Comparison of ENCODE assay signal across 26 cellular contexts in the genomic region with DNA sequence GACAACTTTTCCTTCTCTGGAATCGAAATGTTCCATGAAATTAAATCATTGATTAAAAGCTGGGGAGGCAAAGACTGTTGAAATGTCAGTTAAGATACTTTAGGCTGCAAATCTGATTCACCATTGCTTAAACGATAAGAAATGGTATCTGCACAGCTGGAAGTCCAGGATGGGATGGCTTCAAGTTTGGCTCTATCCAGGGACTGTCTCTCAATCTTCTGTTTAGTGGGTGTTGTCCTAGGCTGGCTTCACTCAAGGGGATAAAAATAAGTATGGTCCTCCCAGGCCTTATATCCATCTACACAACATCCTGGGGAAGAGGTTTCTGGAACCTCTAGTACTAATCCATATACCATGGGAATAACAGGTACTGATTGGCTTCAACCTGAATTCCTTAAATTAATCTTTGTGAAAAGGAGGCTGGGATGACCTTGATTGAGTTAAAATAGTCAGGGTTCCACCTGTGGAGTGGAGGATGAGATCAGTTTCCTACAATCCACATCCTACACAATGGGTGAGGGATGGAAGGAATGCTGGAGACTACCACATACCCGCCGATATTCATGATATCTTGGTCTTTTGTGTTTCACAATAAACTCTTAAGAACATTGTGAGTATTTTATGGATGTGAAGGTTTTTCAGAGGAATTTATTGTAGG.
"Had no signal": no experiment of that assay in that cellular context is flagged by ENCODE, and none has a peak within 500 bp of the region (broad histone marks: within the 10 kb centered on the region; RNA-seq: fewer than 3 reads in every experiment).

No MANE protein-coding gene starts in this region.

- H3K4me3 ChIP-seq: heart right ventricle, hepatocyte, left lung, lower lobe of right lung, ovary, prostate gland, skin epidermis, tibial nerve, upper lobe of left lung had no signal

- ATAC-seq: heart right ventricle; left colon; left lung; lower lobe of right lung; right cardiac atrium; sciatic nerve; stimulated activated naive B cell treated with anti-CD40 and anti-IgM and Interleukin-4, amounts not matched to agents 10 μg/mL and 1 μg/mL and 100 μg/mL, for 72 hours; stimulated activated naive CD8-positive, alpha-beta T cell treated with anti-CD3 and anti-CD28 coated beads, Interleukin-15, Interleukin-2, amounts not matched to agents 100 U/mL and 50 U/mL, for 24 hours had no signal

- FAIRE-seq: islet of Langerhans, kidney had no signal

- H3K4me1 ChIP-seq: heart right ventricle, left lung, prostate gland, tibial nerve had no signal

- H3K27ac ChIP-seq: heart right ventricle, hepatocyte, left lung, lower lobe of right lung, ovary, prostate gland, skin epidermis, tibial nerve, upper lobe of left lung had no signal

- DNase-seq: heart right ventricle; immature natural killer cell; kidney; left colon; left lung; lower lobe of right lung; mammary epithelial cell; mesenchymal stem cell; naive B cell; ovary; retina; right cardiac atrium; stimulated activated CD4-positive, alpha-beta T cell treated with anti-CD3 and anti-CD28 coated beads, Interleukin-12 subunit alpha, Interleukin-12 subunit beta, amount 100 ng/mL, for 4 hours; stimulated activated CD4-positive, alpha-beta T cell treated with anti-CD3 and anti-CD28 coated beads, Interleukin-15, amount 100 ng/mL, for 24 hours; stimulated activated CD4-positive, alpha-beta T cell treated with anti-CD3 and anti-CD28 coated beads, Interleukin-2, amount 100 ng/mL, for 24 hours; stimulated activated CD4-positive, alpha-beta T cell treated with anti-CD3 and anti-CD28 coated beads, Interleukin-4, amount 100 ng/mL, for 1 hour; stimulated activated naive B cell treated with anti-CD40 and anti-IgM and Interleukin-4, amounts not matched to agents 10 μg/mL and 1 μg/mL and 100 μg/mL, for 72 hours; stimulated activated naive CD8-positive, alpha-beta T cell treated with anti-CD3 and anti-CD28 coated beads, Interleukin-15, Interleukin-2, amounts not matched to agents 100 U/mL and 50 U/mL, for 24 hours; substantia nigra; upper lobe of left lung had no signal

- H3K9me3 ChIP-seq: heart right ventricle, left lung, lower lobe of right lung, ovary, prostate gland, tibial nerve, upper lobe of left lung had no signal

- H3K79me2 ChIP-seq: hepatocyte had no signal

- H3K36me3 ChIP-seq: heart right ventricle, left lung, lower lobe of right lung, ovary, prostate gland, tibial nerve, upper lobe of left lung had no signal

- H3K27me3 ChIP-seq: hepatocyte, left lung, ovary, tibial nerve, upper lobe of left lung had no signal

- H3K4me2 ChIP-seq: hepatocyte had no signal
